In the genomic region with DNA sequence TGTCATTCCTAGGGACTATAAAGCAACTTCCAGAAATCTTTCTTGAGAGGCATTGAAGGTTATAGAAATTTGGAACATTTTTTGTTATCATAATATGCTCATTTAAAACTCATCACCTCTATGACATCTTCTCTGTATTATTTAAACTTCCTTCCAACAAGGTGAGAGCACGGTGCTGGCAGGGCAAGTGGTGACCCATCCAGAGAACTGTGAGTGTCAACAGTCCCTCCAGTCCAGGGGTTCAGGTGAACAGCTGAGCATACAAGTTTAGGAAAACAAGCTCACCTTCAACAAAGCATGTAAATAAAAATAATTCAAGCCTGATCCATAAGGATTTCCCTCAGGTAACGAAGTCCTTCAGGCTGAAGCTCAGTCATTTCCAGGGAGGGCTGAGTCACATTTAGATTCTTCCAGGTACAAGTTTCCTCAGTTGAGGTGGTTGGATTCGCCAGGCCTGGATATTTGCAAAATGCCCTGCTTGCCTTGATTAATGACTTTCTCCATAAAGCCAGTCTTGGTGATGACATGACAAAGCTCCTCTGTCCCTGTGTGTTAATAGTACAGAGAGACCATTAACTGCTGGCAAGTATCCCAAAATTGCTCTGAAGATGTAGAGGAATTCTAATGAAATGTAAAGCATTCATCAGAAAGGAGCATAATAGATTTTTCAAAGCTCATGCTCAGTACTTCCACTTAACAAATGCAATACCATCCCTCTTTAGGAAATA, we compare ENCODE assay signal across 20 cellular contexts.
DNase-seq lines count a peak whose midpoint lies in the region; ATAC-seq and TF ChIP-seq lines count a peak whose summit lies in the region.
"Had no signal": no experiment of that assay in that cellular context is flagged by ENCODE, and none has a peak within 500 bp of the region (broad histone marks: within the 10 kb centered on the region; RNA-seq: fewer than 3 reads in every experiment).

No MANE protein-coding gene starts in this region.

- H3K4me3 ChIP-seq in AG10803 (ENCODE audit: low read length) (no peak overlapping the region), HAP-1 (no peak overlapping the region)
- H3K4me3 ChIP-seq: hepatocyte, pancreas, sigmoid colon had no signal

- ATAC-seq in SK-N-SH treated with all-trans-retinoic acid at 6 μM for 48 hours, result peak; percentile 85
- no peak for ATAC-seq in HG03139 (IDR thresholded peaks at IDR 0.05; ENCODE audit: unreplicated experiment)
- ATAC-seq: pancreas had no signal

- H3K4me1 ChIP-seq in HAP-1, result peaks cover 14% of the 10 kb centered on the region
- H3K4me1 ChIP-seq: pancreas, sigmoid colon had no signal

- H3K27me3 ChIP-seq in HAP-1 (ENCODE audit: low read depth), result no peaks in the 10 kb centered on the region
- H3K27me3 ChIP-seq: hepatocyte, pancreas, sigmoid colon had no signal

- no peaks in the 10 kb centered on the region for H3K9me3 ChIP-seq in HAP-1
- H3K9me3 ChIP-seq: pancreas, sigmoid colon had no signal

- no peak for TF ChIP-seq CTCF in AG10803 (conservative IDR thresholded peaks at IDR 0.05; ENCODE audit: low read length)

- DNase-seq in AG10803 (ENCODE audit: low read depth) (peak; percentile 87), HAP-1 (ENCODE audit: low spot score in 2 of 2) (peak; percentile 62 to 86), islet precursor cell (peak; percentile 74), SKM-1 treated with dmso at 0.1 percent for 144 hours (lab: John Stamatoyannopoulos, UW; ENCODE audit: unreplicated experiment) (no peak), NCI-H1417 treated with DMSO at 0.1 percent for 48 hours (lab: John Stamatoyannopoulos, UW) (no peak), DMS153 (lab: John Stamatoyannopoulos, UW) (no peak)
- DNase-seq: activated CD4-positive, alpha-beta T cell treated with anti-CD3 and anti-CD28 coated beads, Interleukin-2, amount 50 U/mL, for 4 hours; anterior cingulate cortex; endodermal cell; kidney; NCI-H2029; NCI-H524 treated with DMSO at 0.1 percent for 48 hours; OCI-M1; pancreas; sigmoid colon; stimulated activated CD4-positive, alpha-beta T cell treated with anti-CD3 and anti-CD28 coated beads, Interleukin-1b, Interleukin-23, amount 100 ng/mL, for 48 hours; WERI-Rb-1 had no signal

- in situ Hi-C loops in HAP-1 (cut with MboI; ENCODE audit: low sequenced_read_pairs), result no loop called here

- H3K36me3 ChIP-seq in HAP-1 (replicated peaks), result no peaks in the 10 kb centered on the region
- H3K36me3 ChIP-seq: pancreas, sigmoid colon, WERI-Rb-1 had no signal

TF ChIP-seq in SK-N-SH treated with all-trans-retinoic acid at 6 μM for 48 hours, 23 proteins besides CTCF, POLR2A, EP300 and RAD21:
- TF ChIP-seq TCF4 (CRISPR knock-in tag; IDR thresholded peaks at IDR 0.05; ENCODE audit: borderline replicate concordance) (no peak), RARB (CRISPR knock-in tag; IDR thresholded peaks at IDR 0.05) (no peak), CSDC2 (CRISPR knock-in tag; IDR thresholded peaks at IDR 0.05) (no peak), ESRRG (CRISPR knock-in tag; IDR thresholded peaks at IDR 0.05) (peak; percentile 78; the same call in 1 of the 2 replicates), OSR1 (CRISPR knock-in tag; IDR thresholded peaks at IDR 0.05) (no peak), GLIS3 (CRISPR knock-in tag; IDR thresholded peaks at IDR 0.05) (peak; percentile 71; the same call in 1 of the 2 replicates), BACH2 (CRISPR knock-in tag; IDR thresholded peaks at IDR 0.05; ENCODE audit: borderline replicate concordance) (no peak), SNAI2 (CRISPR knock-in tag; IDR thresholded peaks at IDR 0.05) (peak; percentile 41; the same call in 1 of the 2 replicates), ZNF565 (CRISPR knock-in tag; conservative IDR thresholded peaks at IDR 0.05; ENCODE audit: low read depth) (no peak; the same call in 1 of the 2 replicates), TOX (CRISPR knock-in tag; IDR thresholded peaks at IDR 0.05; ENCODE audit: borderline replicate concordance) (no peak; the same call in 1 of the 2 replicates), ZNF70 (CRISPR knock-in tag; IDR thresholded peaks at IDR 0.05) (no peak), ZC3H10 (CRISPR knock-in tag; IDR thresholded peaks at IDR 0.05) (no peak), ARNTL (CRISPR knock-in tag; IDR thresholded peaks at IDR 0.05; ENCODE audit: borderline replicate concordance, low read depth) (no peak), ZFP3 (CRISPR knock-in tag; IDR thresholded peaks at IDR 0.05) (no peak), ZNF8 (CRISPR knock-in tag; IDR thresholded peaks at IDR 0.05) (no peak), PPARA (CRISPR knock-in tag; IDR thresholded peaks at IDR 0.05; ENCODE audit: borderline replicate concordance) (no peak), ISL1 (CRISPR knock-in tag; IDR thresholded peaks at IDR 0.05) (peak; percentile 99)
- TF ChIP-seq, protein P1, sequence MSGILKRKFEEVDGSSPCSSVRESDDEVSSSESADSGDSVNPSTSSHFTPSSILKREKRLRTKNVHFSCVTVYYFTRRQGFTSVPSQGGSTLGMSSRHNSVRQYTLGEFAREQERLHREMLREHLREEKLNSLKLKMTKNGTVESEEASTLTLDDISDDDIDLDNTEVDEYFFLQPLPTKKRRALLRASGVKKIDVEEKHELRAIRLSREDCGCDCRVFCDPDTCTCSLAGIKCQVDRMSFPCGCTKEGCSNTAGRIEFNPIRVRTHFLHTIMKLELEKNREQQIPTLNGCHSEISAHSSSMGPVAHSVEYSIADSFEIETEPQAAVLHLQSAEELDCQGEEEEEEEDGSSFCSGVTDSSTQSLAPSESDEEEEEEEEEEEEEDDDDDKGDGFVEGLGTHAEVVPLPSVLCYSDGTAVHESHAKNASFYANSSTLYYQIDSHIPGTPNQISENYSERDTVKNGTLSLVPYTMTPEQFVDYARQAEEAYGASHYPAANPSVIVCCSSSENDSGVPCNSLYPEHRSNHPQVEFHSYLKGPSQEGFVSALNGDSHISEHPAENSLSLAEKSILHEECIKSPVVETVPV (CRISPR knock-in tag; IDR thresholded peaks at IDR 0.05), result no peak
- TF ChIP-seq, protein P2, sequence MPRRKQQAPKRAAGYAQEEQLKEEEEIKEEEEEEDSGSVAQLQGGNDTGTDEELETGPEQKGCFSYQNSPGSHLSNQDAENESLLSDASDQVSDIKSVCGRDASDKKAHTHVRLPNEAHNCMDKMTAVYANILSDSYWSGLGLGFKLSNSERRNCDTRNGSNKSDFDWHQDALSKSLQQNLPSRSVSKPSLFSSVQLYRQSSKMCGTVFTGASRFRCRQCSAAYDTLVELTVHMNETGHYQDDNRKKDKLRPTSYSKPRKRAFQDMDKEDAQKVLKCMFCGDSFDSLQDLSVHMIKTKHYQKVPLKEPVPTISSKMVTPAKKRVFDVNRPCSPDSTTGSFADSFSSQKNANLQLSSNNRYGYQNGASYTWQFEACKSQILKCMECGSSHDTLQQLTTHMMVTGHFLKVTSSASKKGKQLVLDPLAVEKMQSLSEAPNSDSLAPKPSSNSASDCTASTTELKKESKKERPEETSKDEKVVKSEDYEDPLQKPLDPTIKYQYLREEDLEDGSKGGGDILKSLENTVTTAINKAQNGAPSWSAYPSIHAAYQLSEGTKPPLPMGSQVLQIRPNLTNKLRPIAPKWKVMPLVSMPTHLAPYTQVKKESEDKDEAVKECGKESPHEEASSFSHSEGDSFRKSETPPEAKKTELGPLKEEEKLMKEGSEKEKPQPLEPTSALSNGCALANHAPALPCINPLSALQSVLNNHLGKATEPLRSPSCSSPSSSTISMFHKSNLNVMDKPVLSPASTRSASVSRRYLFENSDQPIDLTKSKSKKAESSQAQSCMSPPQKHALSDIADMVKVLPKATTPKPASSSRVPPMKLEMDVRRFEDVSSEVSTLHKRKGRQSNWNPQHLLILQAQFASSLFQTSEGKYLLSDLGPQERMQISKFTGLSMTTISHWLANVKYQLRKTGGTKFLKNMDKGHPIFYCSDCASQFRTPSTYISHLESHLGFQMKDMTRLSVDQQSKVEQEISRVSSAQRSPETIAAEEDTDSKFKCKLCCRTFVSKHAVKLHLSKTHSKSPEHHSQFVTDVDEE (CRISPR knock-in tag; IDR thresholded peaks at IDR 0.05), result 0 out of 2 replicates have a peak, but pooled peaks have one; percentile 39
- TF ChIP-seq, protein P3, sequence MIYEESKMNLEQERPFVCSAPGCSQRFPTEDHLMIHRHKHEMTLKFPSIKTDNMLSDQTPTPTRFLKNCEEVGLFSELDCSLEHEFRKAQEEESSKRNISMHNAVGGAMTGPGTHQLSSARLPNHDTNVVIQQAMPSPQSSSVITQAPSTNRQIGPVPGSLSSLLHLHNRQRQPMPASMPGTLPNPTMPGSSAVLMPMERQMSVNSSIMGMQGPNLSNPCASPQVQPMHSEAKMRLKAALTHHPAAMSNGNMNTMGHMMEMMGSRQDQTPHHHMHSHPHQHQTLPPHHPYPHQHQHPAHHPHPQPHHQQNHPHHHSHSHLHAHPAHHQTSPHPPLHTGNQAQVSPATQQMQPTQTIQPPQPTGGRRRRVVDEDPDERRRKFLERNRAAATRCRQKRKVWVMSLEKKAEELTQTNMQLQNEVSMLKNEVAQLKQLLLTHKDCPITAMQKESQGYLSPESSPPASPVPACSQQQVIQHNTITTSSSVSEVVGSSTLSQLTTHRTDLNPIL (CRISPR knock-in tag; IDR thresholded peaks at IDR 0.05; ENCODE audit: low read depth), result 0 out of 2 replicates have a peak, but pooled peaks have one; percentile 59
- TF ChIP-seq, protein P4, sequence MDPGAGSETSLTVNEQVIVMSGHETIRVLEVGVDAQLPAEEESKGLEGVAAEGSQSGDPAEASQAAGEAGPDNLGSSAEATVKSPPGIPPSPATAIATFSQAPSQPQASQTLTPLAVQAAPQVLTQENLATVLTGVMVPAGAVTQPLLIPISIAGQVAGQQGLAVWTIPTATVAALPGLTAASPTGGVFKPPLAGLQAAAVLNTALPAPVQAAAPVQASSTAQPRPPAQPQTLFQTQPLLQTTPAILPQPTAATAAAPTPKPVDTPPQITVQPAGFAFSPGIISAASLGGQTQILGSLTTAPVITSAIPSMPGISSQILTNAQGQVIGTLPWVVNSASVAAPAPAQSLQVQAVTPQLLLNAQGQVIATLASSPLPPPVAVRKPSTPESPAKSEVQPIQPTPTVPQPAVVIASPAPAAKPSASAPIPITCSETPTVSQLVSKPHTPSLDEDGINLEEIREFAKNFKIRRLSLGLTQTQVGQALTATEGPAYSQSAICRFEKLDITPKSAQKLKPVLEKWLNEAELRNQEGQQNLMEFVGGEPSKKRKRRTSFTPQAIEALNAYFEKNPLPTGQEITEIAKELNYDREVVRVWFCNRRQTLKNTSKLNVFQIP (CRISPR knock-in tag; IDR thresholded peaks at IDR 0.05; ENCODE audit: borderline replicate concordance, low read depth), result no peak
TF ChIP-seq in SK-N-SH treated with all-trans-retinoic acid at 6 μM for 48 hours: peak in this region for 6.

Comparison
In these comparisons a context has a peak if more than half of its experiments do, and no peak if none do; other contexts are left out.
1. DNase-seq: peak in AG10803 (single experiment), HAP-1 (2 of 2) and islet precursor cell (single experiment); none in SKM-1 treated with dmso at 0.1 percent for 144 hours (single experiment), NCI-H1417 treated with DMSO at 0.1 percent for 48 hours (single experiment) and DMS153 (single experiment).